Comparison of ENCODE assay signal across 11 cellular contexts in genomic region chr9:131642496-131643083, GRCh38.
DNase-seq lines count a peak whose midpoint lies in the region; ATAC-seq and TF ChIP-seq lines count a peak whose summit lies in the region.
"Had no signal": no experiment of that assay in that cellular context is flagged by ENCODE, and none has a peak within 500 bp of the region (broad histone marks: within the 10 kb centered on the region; RNA-seq: fewer than 3 reads in every experiment).

No MANE protein-coding gene starts in this region.

- no peaks in the 10 kb centered on the region for H3K27me3 ChIP-seq in neural progenitor cell
- no peaks in the 10 kb centered on the region for H3K27me3 ChIP-seq in right lobe of liver
- H3K27me3 ChIP-seq in body of pancreas, result no peaks in the 10 kb centered on the region

- H3K4me3 ChIP-seq in GM12865 (ENCODE audit: low read depth, low read length), result no peak overlapping the region
- no peak overlapping the region for H3K4me3 ChIP-seq in neural progenitor cell
- H3K4me3 ChIP-seq in right lobe of liver, result no peak overlapping the region
- H3K4me3 ChIP-seq in body of pancreas, result no peak overlapping the region

- CTCF ChIA-PET in activated CD8-positive, alpha-beta memory T cell treated with anti-CD3 and anti-CD28 coated beads, Interleukin-2, amount 10 ng/mL, durations not matched to agents 7 days and 5 days (lab: Charles Lee), result interaction anchor here (1.1 to 4.4 kb wide), 10 partner anchors 9 to 101 kb away, joined by 3 to 24 read pairs (median 6); partner anchors contain the start of gene RAPGEF1

- peak overlapping the region; percentile 34 for H3K4me2 ChIP-seq in neural progenitor cell

- H3K9me3 ChIP-seq in neural progenitor cell (ENCODE audit: low read depth), result no peaks in the 10 kb centered on the region
- H3K9me3 ChIP-seq in right lobe of liver, result no peaks in the 10 kb centered on the region
- H3K9me3 ChIP-seq in body of pancreas, result no peaks in the 10 kb centered on the region

- H3K79me2 ChIP-seq in neural progenitor cell (ENCODE audit: low read depth), result no peaks in the 10 kb centered on the region

- peak overlapping the region; percentile 99 for H3K27ac Mint-ChIP-seq in activated CD8-positive, alpha-beta memory T cell treated with anti-CD3 and anti-CD28 coated beads, Interleukin-2, amount 10 ng/mL, durations not matched to agents 7 days and 5 days
- H3K27ac Mint-ChIP-seq in neural progenitor cell, result no peak overlapping the region

- peaks cover 40% of the 10 kb centered on the region for H3K4me1 ChIP-seq in neural progenitor cell
- no peaks in the 10 kb centered on the region for H3K4me1 ChIP-seq in right lobe of liver
- H3K4me1 ChIP-seq in body of pancreas, result no peaks in the 10 kb centered on the region

- intact Hi-C loops in right lobe of liver (cut with DNase I) (no loop called here), body of pancreas (cut with DNase I) (no loop called here)

- H3F3A ChIP-seq in neural progenitor cell (ENCODE audit: low read depth), result peaks cover 16% of the 10 kb centered on the region

- H3K27ac ChIP-seq in neural progenitor cell (no peak overlapping the region), right lobe of liver (no peak overlapping the region), body of pancreas (no peak overlapping the region)
- H3K27ac ChIP-seq: VCaP had no signal

- peaks cover 56% of the 10 kb centered on the region for H3K36me3 Mint-ChIP-seq in activated CD8-positive, alpha-beta memory T cell treated with anti-CD3 and anti-CD28 coated beads, Interleukin-2, amount 10 ng/mL, durations not matched to agents 7 days and 5 days
- peaks cover 7% of the 10 kb centered on the region for H3K36me3 Mint-ChIP-seq in neural progenitor cell

- H3K4me1 Mint-ChIP-seq in activated CD8-positive, alpha-beta memory T cell treated with anti-CD3 and anti-CD28 coated beads, Interleukin-2, amount 10 ng/mL, durations not matched to agents 7 days and 5 days, result peaks cover 57% of the 10 kb centered on the region
- H3K4me1 Mint-ChIP-seq in neural progenitor cell, result peaks cover 20% of the 10 kb centered on the region

- no peak overlapping the region for H3K9ac ChIP-seq in neural progenitor cell

- ATAC-seq in GM21529 (IDR thresholded peaks at IDR 0.05; ENCODE audit: unreplicated experiment) (peak; percentile 64), right lobe of liver (no peak), body of pancreas (no peak)
- peak; percentile 87 for ATAC-seq in activated CD8-positive, alpha-beta memory T cell treated with anti-CD3 and anti-CD28 coated beads, Interleukin-2, amount 10 ng/mL, durations not matched to agents 7 days and 5 days

- peak overlapping the region; percentile 40 for H3K4me3 Mint-ChIP-seq in activated CD8-positive, alpha-beta memory T cell treated with anti-CD3 and anti-CD28 coated beads, Interleukin-2, amount 10 ng/mL, durations not matched to agents 7 days and 5 days
- H3K4me3 Mint-ChIP-seq in neural progenitor cell, result no peak overlapping the region

- H3K9me3 Mint-ChIP-seq in activated CD8-positive, alpha-beta memory T cell treated with anti-CD3 and anti-CD28 coated beads, Interleukin-2, amount 10 ng/mL, durations not matched to agents 7 days and 5 days (ENCODE audit: low read depth), result no peaks in the 10 kb centered on the region
- no peaks in the 10 kb centered on the region for H3K9me3 Mint-ChIP-seq in neural progenitor cell

- 99% methylated on average over 12 of the region's 13 CpGs for WGBS in right lobe of liver (ENCODE audit: insufficient coverage, low coverage, low lambda C conversion rate, missing lambda C conversion rate)
- WGBS in body of pancreas, 2 donors, result 93 to 94% methylated on average over 10 to 13 of the region's 13 CpGs

- TF ChIP-seq POLR2A in right lobe of liver (IDR thresholded peaks at IDR 0.05) (no peak), body of pancreas (IDR thresholded peaks at IDR 0.05) (no peak)

- H3K36me3 ChIP-seq in neural progenitor cell (no peaks in the 10 kb centered on the region), right lobe of liver (peaks cover 0 to 16% (median 0%) of the 10 kb centered on the region in 4 donors), body of pancreas (replicated peaks in 1 of 2; ENCODE audit: insufficient read depth in 1 of 2, low read depth in 2 of 2) (peaks cover 8 to 9% of the 10 kb centered on the region in 2 donors)

- peaks cover 10% of the 10 kb centered on the region for H4K20me1 ChIP-seq in neural progenitor cell (ENCODE audit: low read depth)

- TF ChIP-seq CTCF in GM12865 (IDR thresholded peaks at IDR 0.05; ENCODE audit: insufficient read depth, low read depth, low read length, missing control alignments) (no peak), neural progenitor cell (IDR thresholded peaks at IDR 0.05) (no peak), right lobe of liver (IDR thresholded peaks at IDR 0.05) (no peak), body of pancreas (IDR thresholded peaks at IDR 0.05) (no peak)

- no peak overlapping the region for H2AFZ ChIP-seq in neural progenitor cell (replicated peaks)

- no peaks in the 10 kb centered on the region for H3K27me3 Mint-ChIP-seq in activated CD8-positive, alpha-beta memory T cell treated with anti-CD3 and anti-CD28 coated beads, Interleukin-2, amount 10 ng/mL, durations not matched to agents 7 days and 5 days
- H3K27me3 Mint-ChIP-seq in neural progenitor cell (ENCODE audit: insufficient read depth, low read depth), result no peaks in the 10 kb centered on the region

- DNase-seq in GM12865 (ENCODE audit: low read depth) (peak; percentile 81), neural progenitor cell (ENCODE audit: low spot score) (peak; percentile 26), T-helper 9 cell (no peak), NCI-H1048 (lab: John Stamatoyannopoulos, UW) (no peak), right lobe of liver (no peak), body of pancreas (no peak)
- peak; percentile 78 for DNase-seq in activated CD8-positive, alpha-beta memory T cell treated with anti-CD3 and anti-CD28 coated beads, Interleukin-2, amount 10 ng/mL, durations not matched to agents 7 days and 5 days
- DNase-seq: DND-41, NCI-H1436 had no signal

Comparison
In these comparisons a context has a peak if more than half of its experiments do, and no peak if none do; other contexts are left out.
1. DNase-seq: peak in GM12865 (single experiment), activated CD8-positive, alpha-beta memory T cell treated with anti-CD3 and anti-CD28 coated beads, Interleukin-2, amount 10 ng/mL, durations not matched to agents 7 days and 5 days (single experiment) and neural progenitor cell (single experiment); none in T-helper 9 cell (single experiment), NCI-H1048 (single experiment), right lobe of liver (0 of 3) and body of pancreas (0 of 4).
2. ATAC-seq: peak in GM21529 (single experiment) and activated CD8-positive, alpha-beta memory T cell treated with anti-CD3 and anti-CD28 coated beads, Interleukin-2, amount 10 ng/mL, durations not matched to agents 7 days and 5 days (single experiment); none in right lobe of liver (0 of 4) and body of pancreas (single experiment).